10 cellular contexts compared by ENCODE assay signal in genomic region chr12:1473418-1473817, GRCh38.
A peak's percentile ranks its signal among the peaks of the same experiment; 100 is the strongest.
DNase-seq lines count a peak whose midpoint lies in the region; ATAC-seq and TF ChIP-seq lines count a peak whose summit lies in the region.
"Had no signal": no experiment of that assay in that cellular context is flagged by ENCODE, and none has a peak within 500 bp of the region (broad histone marks: within the 10 kb centered on the region; RNA-seq: fewer than 3 reads in every experiment).

No MANE protein-coding gene starts in this region.

- peak overlapping the region; percentile 70 for H3K9ac ChIP-seq in Loucy (ENCODE audit: low read depth, low read length, poor library complexity, severe bottlenecking)

- no peak for TF ChIP-seq POLR2A in erythroblast (IDR thresholded peaks at IDR 0.05; ENCODE audit: low read length)

- H3K9me2 ChIP-seq in Loucy (replicated peaks; ENCODE audit: low read depth, low read length) = no peaks in the 10 kb centered on the region

- peaks cover 36% of the 10 kb centered on the region for H3K4me1 ChIP-seq in Loucy (ENCODE audit: insufficient read depth, low read length, poor library complexity, severe bottlenecking)
- H3K4me1 ChIP-seq in mesodermal cell (ENCODE audit: control insufficient read depth, insufficient read depth, low read length, poor library complexity, severe bottlenecking) = peaks cover 43% of the 10 kb centered on the region

- peak overlapping the region; percentile 90 for H3K27ac ChIP-seq in mesodermal cell (ENCODE audit: low read depth, low read length, severe bottlenecking)

- peaks cover 1% of the 10 kb centered on the region for H3K36me3 Mint-ChIP-seq in activated T-helper 1 cell treated with anti-CD3 and anti-CD28 coated beads, Interleukin-12 subunit alpha, Interleukin-12 subunit beta, Interleukin-2, Interleukin-4 antibody, amounts not matched to agents 30 ng/mL and 10 ng/mL and 1 ng/mL, durations not matched to agents 14 hours and 24 hours and 36 hours (ENCODE audit: low read depth)

- no peak for TF ChIP-seq CTCF in Loucy (conservative IDR thresholded peaks at IDR 0.05; ENCODE audit: low read length)

- no peaks in the 10 kb centered on the region for H3K27me3 Mint-ChIP-seq in activated T-helper 1 cell treated with anti-CD3 and anti-CD28 coated beads, Interleukin-12 subunit alpha, Interleukin-12 subunit beta, Interleukin-2, Interleukin-4 antibody, amounts not matched to agents 30 ng/mL and 10 ng/mL and 1 ng/mL, durations not matched to agents 14 hours and 24 hours and 36 hours (ENCODE audit: insufficient read depth)

- H3K79me2 ChIP-seq in Loucy (ENCODE audit: insufficient read depth, low read length) = no peaks in the 10 kb centered on the region

- H3K4me3 Mint-ChIP-seq in activated T-helper 1 cell treated with anti-CD3 and anti-CD28 coated beads, Interleukin-12 subunit alpha, Interleukin-12 subunit beta, Interleukin-2, Interleukin-4 antibody, amounts not matched to agents 30 ng/mL and 10 ng/mL and 1 ng/mL, durations not matched to agents 14 hours and 24 hours and 36 hours = peak overlapping the region; percentile 31

- no peaks in the 10 kb centered on the region for H3K27me3 ChIP-seq in Loucy (ENCODE audit: insufficient read depth, low read length, poor library complexity, severe bottlenecking)

- H3F3A ChIP-seq in Loucy (ENCODE audit: low read depth) = 0 out of 2 replicates have a peak, but pooled peaks cover 5% of the 10 kb centered on the region

- peaks cover 6% of the 10 kb centered on the region for H3K4me1 Mint-ChIP-seq in activated T-helper 1 cell treated with anti-CD3 and anti-CD28 coated beads, Interleukin-12 subunit alpha, Interleukin-12 subunit beta, Interleukin-2, Interleukin-4 antibody, amounts not matched to agents 30 ng/mL and 10 ng/mL and 1 ng/mL, durations not matched to agents 14 hours and 24 hours and 36 hours (ENCODE audit: low read depth)

- H3K9me3 Mint-ChIP-seq in activated T-helper 1 cell treated with anti-CD3 and anti-CD28 coated beads, Interleukin-12 subunit alpha, Interleukin-12 subunit beta, Interleukin-2, Interleukin-4 antibody, amounts not matched to agents 30 ng/mL and 10 ng/mL and 1 ng/mL, durations not matched to agents 14 hours and 24 hours and 36 hours = no peaks in the 10 kb centered on the region

- H3K27ac Mint-ChIP-seq in activated T-helper 1 cell treated with anti-CD3 and anti-CD28 coated beads, Interleukin-12 subunit alpha, Interleukin-12 subunit beta, Interleukin-2, Interleukin-4 antibody, amounts not matched to agents 30 ng/mL and 10 ng/mL and 1 ng/mL, durations not matched to agents 14 hours and 24 hours and 36 hours = no peak overlapping the region

- intact Hi-C loops in activated T-helper 1 cell treated with anti-CD3 and anti-CD28 coated beads, Interleukin-12 subunit alpha, Interleukin-12 subunit beta, Interleukin-2, Interleukin-4 antibody, amounts not matched to agents 30 ng/mL and 10 ng/mL and 1 ng/mL, durations not matched to agents 14 hours and 24 hours and 36 hours (cut with micrococcal nuclease) = loop anchor here (5.0 kb wide), 1 partner anchor 59 kb away; no protein-coding TSS in a partner anchor

- WGBS in mesodermal cell (ENCODE audit: insufficient coverage in 2 of 2), 2 experiments = 96 to 100% methylated on average over 4 of the region's 7 CpGs

- peak; percentile 70 for DNase-seq in CMK (ENCODE audit: low read depth)
- peak; percentile 28 for DNase-seq in activated T-helper 1 cell treated with anti-CD3 and anti-CD28 coated beads, Interleukin-12 subunit alpha, Interleukin-12 subunit beta, Interleukin-2, Interleukin-4 antibody, amounts not matched to agents 30 ng/mL and 10 ng/mL and 1 ng/mL, durations not matched to agents 14 hours and 24 hours and 36 hours (ENCODE audit: low spot score)
- DNase-seq in GM19240 (ENCODE audit: insufficient read length, low spot score) = no peak
- DNase-seq in erythroblast (lab: John Stamatoyannopoulos, UW) = no peak
- DNase-seq: glutamatergic neuron, MM.1S had no signal

- no peaks in the 10 kb centered on the region for H3K36me3 ChIP-seq in Loucy (ENCODE audit: insufficient read depth, low read length)
- peaks cover 4% of the 10 kb centered on the region for H3K36me3 ChIP-seq in mesodermal cell (ENCODE audit: control insufficient read depth, insufficient read depth, low read length)

- no peaks in the 10 kb centered on the region for H4K20me1 ChIP-seq in Loucy (ENCODE audit: insufficient read depth, low read length, poor library complexity, severe bottlenecking)

- H3K9me3 ChIP-seq in Loucy (ENCODE audit: insufficient read depth, low read depth, low read length) (no peaks in the 10 kb centered on the region), mesodermal cell (ENCODE audit: control insufficient read depth, low read length) (no peaks in the 10 kb centered on the region)

- no peak overlapping the region for H2AFZ ChIP-seq in Loucy (ENCODE audit: low read length)

- H3K4me2 ChIP-seq in Loucy (ENCODE audit: low read depth, low read length, poor library complexity, severe bottlenecking) = peak overlapping the region; percentile 78

- ATAC-seq in HG03571 (IDR thresholded peaks at IDR 0.05; ENCODE audit: unreplicated experiment) (no peak), HG02588 (IDR thresholded peaks at IDR 0.05; ENCODE audit: unreplicated experiment) (no peak)

- H3K4me3 ChIP-seq in Loucy (ENCODE audit: low read length, poor library complexity, severe bottlenecking) (peak overlapping the region; percentile 57), mesodermal cell (ENCODE audit: extremely low read depth, insufficient read depth, low read length, poor library complexity, severe bottlenecking) (no peak overlapping the region)

Comparison
In these comparisons a context has a peak if more than half of its experiments do, and no peak if none do; other contexts are left out.
1. DNase-seq: peak in CMK (single experiment) and activated T-helper 1 cell treated with anti-CD3 and anti-CD28 coated beads, Interleukin-12 subunit alpha, Interleukin-12 subunit beta, Interleukin-2, Interleukin-4 antibody, amounts not matched to agents 30 ng/mL and 10 ng/mL and 1 ng/mL, durations not matched to agents 14 hours and 24 hours and 36 hours (single experiment); none in GM19240 (single experiment) and erythroblast (0 of 2).